ENCODE assay signal across 9 cellular contexts in genomic region chr1:201463071-201463552, GRCh38. TPM values are rescaled to one million over a fixed set of nuclear protein-coding genes. Genes with fewer than 3 reads are reported as not detected.
DNase-seq lines count a peak whose midpoint lies in the region; ATAC-seq and TF ChIP-seq lines count a peak whose summit lies in the region.
"Had no signal": no experiment of that assay in that cellular context is flagged by ENCODE, and none has a peak within 500 bp of the region (broad histone marks: within the 10 kb centered on the region; RNA-seq: fewer than 3 reads in every experiment).

No MANE protein-coding gene starts in this region.

- BruUV-seq in IMR-90 (replicated peaks; lab: Mats Ljungman, UMichigan): no TSS peak
- BruUV-seq in MCF 10A (replicated peaks; lab: Mats Ljungman, UMichigan): no TSS peak

- CTCF ChIA-PET in IMR-90 (lab: Yijun Ruan, JAX): interaction anchor here (1.4 kb wide), 1 partner anchor 28 kb away, joined by 6 read pairs; no protein-coding TSS in a partner anchor
- CTCF ChIA-PET in MCF 10A (lab: Yijun Ruan, JAX): interaction anchor here (0.6 to 70.3 kb wide), 5 partner anchors 10 to 263 kb away, joined by 4 to 3816 read pairs (median 153); partner anchors contain the start of gene CSRP1
- CTCF ChIA-PET in activated CD4-positive, alpha-beta memory T cell treated with anti-CD3 and anti-CD28 coated beads for 36 hours (lab: Charles Lee): interaction anchor here (1.7 to 4.1 kb wide), 3 partner anchors 15 to 50 kb away, joined by 4 to 24 read pairs (median 5); no protein-coding TSS in a partner anchor

- H3K56ac ChIP-seq in IMR-90 (ENCODE audit: extremely low read depth, insufficient read depth, low read length): no peak overlapping the region

- H3K4me1 ChIP-seq in IMR-90 (ENCODE audit: control insufficient read depth, insufficient read depth, low read length) (peaks cover 29% of the 10 kb centered on the region), transverse colon (peaks cover 21 to 56% (median 40%) of the 10 kb centered on the region in 4 donors)

- intact Hi-C loops in IMR-90 (cut with micrococcal nuclease): no loop called here
- intact Hi-C loops in MCF 10A (cut with micrococcal nuclease): loop anchor here (2.0 kb wide), 2 partner anchors 26 to 28 kb away; no protein-coding TSS in a partner anchor
- intact Hi-C loops in transverse colon (cut with DNase I; ENCODE audit: low total_unique reads): no loop called here
- intact Hi-C loops in activated CD4-positive, alpha-beta memory T cell treated with anti-CD3 and anti-CD28 coated beads for 36 hours (cut with micrococcal nuclease): no loop called here

- H2BK15ac ChIP-seq in IMR-90 (ENCODE audit: low read depth, low read length): peak overlapping the region; percentile 9; the same call in 1 of the 3 replicates

- TF ChIP-seq POLR2A in IMR-90 (IDR thresholded peaks at IDR 0.05; ENCODE audit: low read depth, low read length) (no peak), transverse colon (IDR thresholded peaks at IDR 0.05) (no peak)

- dilution Hi-C loops in IMR-90 (cut with HindIII; ENCODE audit: low sequenced_read_pairs, unreplicated experiment): no loop called here

- peak overlapping the region; percentile 38; the same call in 1 of the 2 replicates for H4K5ac ChIP-seq in IMR-90 (ENCODE audit: low read depth, low read length)

- H3K4ac ChIP-seq in IMR-90 (ENCODE audit: low read depth, low read length): peak overlapping the region; percentile 71

- H3K4me2 ChIP-seq in IMR-90 (ENCODE audit: low read depth, low read length): no peak overlapping the region

- peaks cover 51% of the 10 kb centered on the region for H4K20me1 ChIP-seq in IMR-90 (ENCODE audit: insufficient read depth, low read length)

- peak; percentile 43 for TF ChIP-seq CTCF in IMR-90 (conservative IDR thresholded peaks at IDR 0.05; ENCODE audit: low read depth, low read length)
- peak; percentile 37 for TF ChIP-seq CTCF in MCF 10A (IDR thresholded peaks at IDR 0.05; ENCODE audit: unreplicated experiment)
- TF ChIP-seq CTCF in transverse colon (IDR thresholded peaks at IDR 0.05): no peak

- no peak for DNase-seq in IMR-90
- peak; percentile 74 for DNase-seq in MCF 10A (ENCODE audit: unreplicated experiment)
- DNase-seq in left kidney (ENCODE audit: low read depth, low spot score): peak; percentile 44
- no peak for DNase-seq in transverse colon
- DNase-seq in activated CD4-positive, alpha-beta memory T cell treated with anti-CD3 and anti-CD28 coated beads for 36 hours: no peak
- DNase-seq in NCI-H748 treated with DMSO at 0.1 percent for 48 hours (lab: John Stamatoyannopoulos, UW): no peak
- DNase-seq: activated CD4-positive, alpha-beta T cell treated with anti-CD3 and anti-CD28 coated beads, Interleukin-2, amount 50 U/mL, for 1 hour; NCI-H1105 had no signal

- H3K27me3 Mint-ChIP-seq in MCF 10A (ENCODE audit: insufficient read depth, unreplicated experiment): no peaks in the 10 kb centered on the region
- H3K27me3 Mint-ChIP-seq in activated CD4-positive, alpha-beta memory T cell treated with anti-CD3 and anti-CD28 coated beads for 36 hours: peaks cover 6% of the 10 kb centered on the region

- in situ Hi-C loops in IMR-90 (cut with MboI; ENCODE audit: low sequenced_read_pairs) (no loop called here), transverse colon (cut with MboI; ENCODE audit: low pct_ligation_motif_present in 1 of 4, low pct_unique_long_range_greater_than_20kb in 1 of 4, low sequenced_read_pairs in 3 of 4) (no loop called here)

- peak overlapping the region in 1 of 2 experiments; percentile 33; a peak in 1 of 4 replicates for H4K8ac ChIP-seq in IMR-90 (ENCODE audit: low read depth in 2 of 2, low read length in 2 of 2)

- peak overlapping the region; percentile 56 for H2AK5ac ChIP-seq in IMR-90 (ENCODE audit: low read depth, low read length)

- H3K4me3 ChIP-seq in IMR-90 (ENCODE audit: insufficient read depth, low read depth, low read length): no peak overlapping the region
- H3K4me3 ChIP-seq in transverse colon: no peak overlapping the region

- peak overlapping the region; percentile 28; the same call in 1 of the 2 replicates for H3K23ac ChIP-seq in IMR-90 (ENCODE audit: low read depth, low read length)

- peak overlapping the region; percentile 80 for H2AK9ac ChIP-seq in IMR-90 (replicated peaks; ENCODE audit: low read depth, low read length, poor library complexity)

- H3K9me3 ChIP-seq in IMR-90 (ENCODE audit: control insufficient read depth, insufficient read depth, low read length) (no peaks in the 10 kb centered on the region), transverse colon (no peaks in the 10 kb centered on the region)

- peak overlapping the region; percentile 97 for H3K4me3 Mint-ChIP-seq in MCF 10A (ENCODE audit: unreplicated experiment)
- H3K4me3 Mint-ChIP-seq in activated CD4-positive, alpha-beta memory T cell treated with anti-CD3 and anti-CD28 coated beads for 36 hours: no peak overlapping the region

- TF ChIP-seq EP300 in transverse colon (IDR thresholded peaks at IDR 0.05; ENCODE audit: low read depth): no peak

- WGBS in IMR-90 (ENCODE audit: extremely low coverage in 2 of 2, insufficient read length in 1 of 2), 2 experiments: 100% methylated on average over 1 of the region's 7 CpGs; no CpG with 5 or more reads in 1 of the 2 experiments
- 81% methylated on average over 7 of the region's 7 CpGs; no CpG with 5 or more reads in 1 of the 2 donors for WGBS in transverse colon (ENCODE audit: low coverage in 1 of 2), 2 donors

- H3K18ac ChIP-seq in IMR-90 (ENCODE audit: low read depth, low read length): peak overlapping the region; percentile 10; the same call in 1 of the 2 replicates

- peak overlapping the region; percentile 51 for H2BK5ac ChIP-seq in IMR-90 (ENCODE audit: low read depth, low read length, poor library complexity, severe bottlenecking)

- peak overlapping the region; percentile 43 for H3K14ac ChIP-seq in IMR-90 (replicated peaks; ENCODE audit: low read depth, low read length)

- H3K27ac ChIP-seq in IMR-90 (ENCODE audit: insufficient read depth, low read length): peak overlapping the region; percentile 62
- H3K27ac ChIP-seq in transverse colon: peak overlapping the region; percentile 71 to 98 (median 85)

- peak overlapping the region; percentile 93 for H3K27ac Mint-ChIP-seq in MCF 10A (ENCODE audit: low read depth, unreplicated experiment)
- no peak overlapping the region for H3K27ac Mint-ChIP-seq in activated CD4-positive, alpha-beta memory T cell treated with anti-CD3 and anti-CD28 coated beads for 36 hours

- peak; percentile 52 for TF ChIP-seq RAD21 in IMR-90 (IDR thresholded peaks at IDR 0.05; ENCODE audit: low read length)

- peak overlapping the region; percentile 41; the same call in 1 of the 2 replicates for H2BK20ac ChIP-seq in IMR-90 (ENCODE audit: low read depth, low read length)

- 0 out of 2 replicates have a peak overlapping the region, but pooled peaks have one; percentile 0 for H3K9ac ChIP-seq in IMR-90 (ENCODE audit: low read depth, low read length)

- POLR2A ChIA-PET in IMR-90 (lab: Charles Lee; ENCODE audit: unreplicated experiment): interaction anchor here (0.8 kb wide), 1 partner anchor 28 kb away, joined by 5 read pairs; no protein-coding TSS in a partner anchor
- POLR2A ChIA-PET in MCF 10A (lab: Yijun Ruan, JAX): interaction anchor here (0.7 to 43.8 kb wide), 13 partner anchors 11 to 196 kb away, joined by 3 to 1388 read pairs (median 9); partner anchors contain the start of genes CSRP1 and PHLDA3
- POLR2A ChIA-PET in activated CD4-positive, alpha-beta memory T cell treated with anti-CD3 and anti-CD28 coated beads for 36 hours (lab: Charles Lee): no interaction called here

- H4K91ac ChIP-seq in IMR-90 (ENCODE audit: insufficient read depth, low read depth, low read length): no peak overlapping the region

- H2AFZ ChIP-seq in IMR-90 (replicated peaks; ENCODE audit: low read length, poor library complexity): no peak overlapping the region

- no peak overlapping the region for H2BK120ac ChIP-seq in IMR-90 (ENCODE audit: low read depth, low read length)

- peaks cover 71% of the 10 kb centered on the region for H3K36me3 Mint-ChIP-seq in MCF 10A (ENCODE audit: insufficient read depth, unreplicated experiment)
- no peaks in the 10 kb centered on the region for H3K36me3 Mint-ChIP-seq in activated CD4-positive, alpha-beta memory T cell treated with anti-CD3 and anti-CD28 coated beads for 36 hours

- H3K79me1 ChIP-seq in IMR-90 (ENCODE audit: low read depth in 1 of 2, low read length in 2 of 2): peaks cover 13 to 59% of the 10 kb centered on the region in 2 experiments; a peak in 2 of 4 replicates

- no peaks in the 10 kb centered on the region for H3K27me3 ChIP-seq in IMR-90 (ENCODE audit: control insufficient read depth, insufficient read depth, low read length)
- H3K27me3 ChIP-seq in transverse colon: no peaks in the 10 kb centered on the region

- H3K9me1 ChIP-seq in IMR-90 (ENCODE audit: insufficient read depth, low read length): peaks cover 32% of the 10 kb centered on the region

- peak; percentile 4 for ATAC-seq in IMR-90 (ENCODE audit: low read depth)
- ATAC-seq in HG02763 (IDR thresholded peaks at IDR 0.05; ENCODE audit: unreplicated experiment): no peak

- H3K36me3 ChIP-seq in IMR-90 (ENCODE audit: control insufficient read depth, insufficient read depth, low read length) (peaks cover 24% of the 10 kb centered on the region), transverse colon (peaks cover 0 to 4% (median 0%) of the 10 kb centered on the region in 4 donors)

- no peaks in the 10 kb centered on the region for H3K9me3 Mint-ChIP-seq in MCF 10A (ENCODE audit: unreplicated experiment)
- H3K9me3 Mint-ChIP-seq in activated CD4-positive, alpha-beta memory T cell treated with anti-CD3 and anti-CD28 coated beads for 36 hours: no peaks in the 10 kb centered on the region

- peaks cover 65% of the 10 kb centered on the region for H3K4me1 Mint-ChIP-seq in MCF 10A (ENCODE audit: insufficient read depth, unreplicated experiment)
- H3K4me1 Mint-ChIP-seq in activated CD4-positive, alpha-beta memory T cell treated with anti-CD3 and anti-CD28 coated beads for 36 hours (ENCODE audit: low read depth): no peaks in the 10 kb centered on the region

RNA-seq across cellular contexts. Expression of gene PHLDA3, which starts 5.9 kb away (rescaled TPM):
- total RNA-seq in IMR-90 (2012; rRNA removed) (41.6 and 44.2 TPM in 2 replicates), MCF 10A (2022) (169 and 204 TPM in 2 replicates), transverse colon (10 to 100 TPM; 19.4 to 47.6 (median 31.5) TPM)
- 102 and 122 TPM in 2 replicates for polyA plus RNA-seq in IMR-90 (2012; rRNA removed)
- polyA plus RNA-seq in IMR-90 (2012; cell fraction: cytosol; rRNA removed): 50.7 and 178 TPM in 2 replicates
- polyA plus RNA-seq in IMR-90 (2012; cell fraction: nucleus; rRNA removed; ENCODE audit: low replicate concordance): 49.6 and 125 TPM in 2 replicates
- 1 to 10 TPM; 3.4 to 4.1 TPM for total RNA-seq in activated CD4-positive, alpha-beta memory T cell treated with anti-CD3 and anti-CD28 coated beads for 36 hours

RNA-seq across cellular contexts. Expression of gene TNNI1, which starts 41.6 kb away (rescaled TPM):
- total RNA-seq in IMR-90 (2012; rRNA removed): not detected in 2 replicates
- not detected in 2 replicates for polyA plus RNA-seq in IMR-90 (2012; rRNA removed)
- polyA plus RNA-seq in IMR-90 (2012; cell fraction: cytosol; rRNA removed): 0.02 TPM in 1 of 2 replicates, not detected in the other
- polyA plus RNA-seq in IMR-90 (2012; cell fraction: nucleus; rRNA removed; ENCODE audit: low replicate concordance): 0.20 and 0.45 TPM in 2 replicates
- 0.05 TPM in 1 of 2 replicates, not detected in the other for total RNA-seq in MCF 10A (2022)
- under 1 TPM in 2 of 4 donors, not detected in 2; 0.16 to 0.41 TPM for total RNA-seq in transverse colon
- total RNA-seq in activated CD4-positive, alpha-beta memory T cell treated with anti-CD3 and anti-CD28 coated beads for 36 hours: not detected

RNA-seq across cellular contexts. Expression of gene CSRP1, which starts 43.8 kb away (rescaled TPM):
- 1,498 and 1,861 TPM in 2 replicates for total RNA-seq in IMR-90 (2012; rRNA removed)
- polyA plus RNA-seq in IMR-90 (2012; rRNA removed): 948 and 1,037 TPM in 2 replicates
- 955 and 1,043 TPM in 2 replicates for polyA plus RNA-seq in IMR-90 (2012; cell fraction: cytosol; rRNA removed)
- polyA plus RNA-seq in IMR-90 (2012; cell fraction: nucleus; rRNA removed; ENCODE audit: low replicate concordance): 737 and 1,227 TPM in 2 replicates
- 263 and 358 TPM in 2 replicates for total RNA-seq in MCF 10A (2022)
- total RNA-seq in transverse colon: 1,000 to 10,000 TPM in 2 of 4 donors, 100 to 1,000 TPM in 2; 697 to 1,474 (median 915) TPM
- total RNA-seq in activated CD4-positive, alpha-beta memory T cell treated with anti-CD3 and anti-CD28 coated beads for 36 hours: 10 to 100 TPM; 48.4 to 51.8 TPM

Comparison
In these comparisons a context has a peak if more than half of its experiments do, and no peak if none do; other contexts are left out.
1. DNase-seq: peak in MCF 10A (single experiment) and left kidney (single experiment); none in IMR-90 (single experiment), transverse colon (single experiment), activated CD4-positive, alpha-beta memory T cell treated with anti-CD3 and anti-CD28 coated beads for 36 hours (single experiment) and NCI-H748 treated with DMSO at 0.1 percent for 48 hours (single experiment).
2. CTCF ChIP-seq: peak in IMR-90 (single experiment) and MCF 10A (single experiment); none in transverse colon (0 of 5).